8 cellular contexts compared by ENCODE assay signal in the genomic region with DNA sequence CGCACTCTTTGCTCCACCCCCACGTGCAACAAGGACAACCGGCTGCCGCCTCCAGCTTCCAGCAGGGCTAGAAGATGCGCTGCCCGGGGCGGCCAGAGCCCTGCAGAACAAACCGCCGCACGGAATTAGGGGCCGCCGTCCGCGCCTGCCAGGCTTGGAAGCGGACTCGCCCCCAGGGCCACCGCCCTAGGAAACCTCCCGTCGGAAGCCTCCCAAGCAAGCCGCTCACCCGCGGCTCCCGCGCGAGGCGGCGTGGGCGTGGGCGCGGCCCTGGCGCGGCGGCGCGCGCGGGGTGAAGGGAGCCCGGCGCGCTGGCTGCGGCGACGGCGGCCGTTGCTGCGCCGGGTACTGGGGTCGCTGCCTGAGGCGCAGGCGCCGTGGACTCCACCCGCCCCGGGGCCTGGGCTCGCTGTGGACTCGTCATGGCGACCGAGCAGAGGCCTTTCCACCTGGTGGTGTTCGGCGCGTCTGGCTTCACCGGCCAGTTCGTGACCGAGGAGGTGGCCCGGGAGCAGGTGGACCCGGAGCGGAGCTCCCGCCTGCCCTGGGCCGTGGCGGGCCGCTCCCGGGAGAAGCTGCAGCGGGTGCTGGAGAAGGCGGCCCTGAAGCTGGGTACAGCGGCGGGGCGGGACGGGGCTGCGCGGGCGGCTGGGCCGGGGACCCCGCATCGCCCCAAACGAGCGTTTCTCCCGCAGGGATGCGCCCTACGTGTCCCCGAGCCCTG. TPM values are rescaled to one million over a fixed set of nuclear protein-coding genes. Genes with fewer than 3 reads are reported as not detected.
DNase-seq lines count a peak whose midpoint lies in the region; FAIRE-seq and TF ChIP-seq lines count a peak whose summit lies in the region.

A gene with protein sequence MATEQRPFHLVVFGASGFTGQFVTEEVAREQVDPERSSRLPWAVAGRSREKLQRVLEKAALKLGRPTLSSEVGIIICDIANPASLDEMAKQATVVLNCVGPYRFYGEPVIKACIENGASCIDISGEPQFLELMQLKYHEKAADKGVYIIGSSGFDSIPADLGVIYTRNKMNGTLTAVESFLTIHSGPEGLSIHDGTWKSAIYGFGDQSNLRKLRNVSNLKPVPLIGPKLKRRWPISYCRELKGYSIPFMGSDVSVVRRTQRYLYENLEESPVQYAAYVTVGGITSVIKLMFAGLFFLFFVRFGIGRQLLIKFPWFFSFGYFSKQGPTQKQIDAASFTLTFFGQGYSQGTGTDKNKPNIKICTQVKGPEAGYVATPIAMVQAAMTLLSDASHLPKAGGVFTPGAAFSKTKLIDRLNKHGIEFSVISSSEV (plus strand): TSS at position 409 of the 724 bp plus-strand sequence. CDS start 14 bp downstream, at position 423.

- peaks cover 27% of the 10 kb centered on the region for H3K4me1 ChIP-seq in Loucy (ENCODE audit: insufficient read depth, low read length, poor library complexity, severe bottlenecking)

- H3K27ac ChIP-seq in temporal lobe (ENCODE audit: low read depth, low read length), result peak within 1 kb of the TSS; percentile 65

- H2AFZ ChIP-seq in Loucy (ENCODE audit: low read length), result peak within 1 kb of the TSS; percentile 97

- FAIRE-seq in H54 (lab: Jason Lieb, UNC), result no peak

- no peaks in the 10 kb centered on the region for H3K9me2 ChIP-seq in Loucy (replicated peaks; ENCODE audit: low read depth, low read length)

- no peak for TF ChIP-seq CTCF in Loucy (conservative IDR thresholded peaks at IDR 0.05; ENCODE audit: low read length)

- H3K4me3 ChIP-seq in Loucy (ENCODE audit: low read length, poor library complexity, severe bottlenecking), result peak within 1 kb of the TSS; percentile 85

- peak within 1 kb of the TSS; percentile 90 for H3K4me2 ChIP-seq in Loucy (ENCODE audit: low read depth, low read length, poor library complexity, severe bottlenecking)

- peaks cover 18% of the 10 kb centered on the region; the same call in 1 of the 2 replicates for H3K36me3 ChIP-seq in Loucy (ENCODE audit: insufficient read depth, low read length)

- peak; percentile 85 for DNase-seq in GDM1 (lab: John Stamatoyannopoulos, UW)
- DNase-seq in H54 (ENCODE audit: insufficient read length, low spot score), result peak; percentile 87
- DNase-seq in SK-MEL-5 (ENCODE audit: low read depth, low spot score), result peak; percentile 45
- DNase-seq in activated naive CD4-positive, alpha-beta T cell treated with Interleukin-2 at 50 U/mL for 16 hours, result peak; percentile 72
- peak; percentile 90 for DNase-seq in germinal center (ENCODE audit: low spot score)
- DNase-seq in occipital lobe (lab: John Stamatoyannopoulos, UW), result peak; percentile 68

- H4K20me1 ChIP-seq in Loucy (ENCODE audit: insufficient read depth, low read length, poor library complexity, severe bottlenecking), result peaks cover 13% of the 10 kb centered on the region

- TF ChIP-seq POLR2A in H54 (IDR thresholded peaks at IDR 0.05; ENCODE audit: low read depth, low read length), result peak; percentile 79

- in situ Hi-C loops in SK-MEL-5 (cut with HindIII; ENCODE audit: low pct_unique_long_range_greater_than_20kb, low sequenced_read_pairs), result no loop called here

- no peaks in the 10 kb centered on the region for H3F3A ChIP-seq in Loucy (ENCODE audit: low read depth)

- H3K9me3 ChIP-seq in Loucy (ENCODE audit: insufficient read depth, low read depth, low read length), result no peaks in the 10 kb centered on the region

- H3K27me3 ChIP-seq in Loucy (ENCODE audit: insufficient read depth, low read length, poor library complexity, severe bottlenecking), result no peaks in the 10 kb centered on the region

- H3K9ac ChIP-seq in Loucy (ENCODE audit: low read depth, low read length, poor library complexity, severe bottlenecking), result peak within 1 kb of the TSS; percentile 96

- H3K79me2 ChIP-seq in Loucy (ENCODE audit: insufficient read depth, low read length), result peaks cover 44% of the 10 kb centered on the region

RNA-seq across cellular contexts. Expression of the gene that starts here (rescaled TPM):
- 74.3 and 88.0 TPM in 2 replicates for total RNA-seq in SK-MEL-5 (2014; rRNA removed; shearing (Covaris generic))
- 34.3 and 37.8 TPM in 2 replicates for polyA plus RNA-seq in SK-MEL-5 (2015; cell fraction: cytosol; rRNA removed)
- 10.8 and 12.0 TPM in 2 replicates for polyA plus RNA-seq in SK-MEL-5 (2015; cell fraction: nucleus; rRNA removed)
- total RNA-seq in occipital lobe (53.2 TPM), temporal lobe (55.8 TPM)

Comparison
In these comparisons a context has a peak if more than half of its experiments do, and no peak if none do; other contexts are left out.
1. Peak in every context shown above with its lines: DNase-seq, H3K4me3 ChIP-seq and H3K27ac ChIP-seq.